16 cellular contexts compared by ENCODE assay signal in genomic region chr2:191913796-191914195, GRCh38.
DNase-seq lines count a peak whose midpoint lies in the region; ATAC-seq and TF ChIP-seq lines count a peak whose summit lies in the region.
"Had no signal": no experiment of that assay in that cellular context is flagged by ENCODE, and none has a peak within 500 bp of the region (broad histone marks: within the 10 kb centered on the region; RNA-seq: fewer than 3 reads in every experiment).

No MANE protein-coding gene starts in this region.

- ATAC-seq in GM18868 (IDR thresholded peaks at IDR 0.05; ENCODE audit: unreplicated experiment) (peak; percentile 44), GM23338 (no peak), right cardiac atrium (no peak), HG03196 (IDR thresholded peaks at IDR 0.05; ENCODE audit: unreplicated experiment) (no peak)

- H3K27me3 ChIP-seq in GM23338 (ENCODE audit: insufficient read depth) (no peaks in the 10 kb centered on the region), OCI-LY3 (ENCODE audit: low read depth, low read length) (peaks cover 13% of the 10 kb centered on the region), right cardiac atrium (ENCODE audit: control insufficient read depth, insufficient read depth) (no peaks in the 10 kb centered on the region)

- H3K4me1 ChIP-seq in GM23338 (ENCODE audit: insufficient read depth) (peaks cover 16% of the 10 kb centered on the region), OCI-LY3 (ENCODE audit: low read length) (peaks cover 10% of the 10 kb centered on the region), right cardiac atrium (ENCODE audit: control insufficient read depth, insufficient read depth, low read length) (peaks cover 3% of the 10 kb centered on the region)
- H3K4me1 ChIP-seq: HAP-1 had no signal

- H3K4me3 ChIP-seq in GM23338 (no peak overlapping the region), OCI-LY3 (ENCODE audit: low read length) (no peak overlapping the region), right cardiac atrium (ENCODE audit: low read length) (no peak overlapping the region)
- H3K4me3 ChIP-seq: GM23248, HAP-1 had no signal

- H3K79me2 ChIP-seq in GM23338 (replicated peaks; ENCODE audit: insufficient read depth) (no peaks in the 10 kb centered on the region), OCI-LY3 (ENCODE audit: low read length) (no peaks in the 10 kb centered on the region)

- no peak overlapping the region for H3K27ac Mint-ChIP-seq in GM23338
- H3K27ac Mint-ChIP-seq: CD4-positive, alpha-beta memory T cell; HFFc6 had no signal

- TF ChIP-seq CTCF in GM23338 (conservative IDR thresholded peaks at IDR 0.05; ENCODE audit: low read depth in 2 of 2), result no peak
- no peak for TF ChIP-seq CTCF in OCI-LY3 (IDR thresholded peaks at IDR 0.05; ENCODE audit: low read depth, low read length)

- peaks cover 2% of the 10 kb centered on the region for H3K27me3 Mint-ChIP-seq in GM23338 (ENCODE audit: insufficient read depth, low read depth, poor library complexity)

- H3K9me3 Mint-ChIP-seq in GM23338, result no peaks in the 10 kb centered on the region
- H3K9me3 Mint-ChIP-seq: CD4-positive, alpha-beta memory T cell; HFFc6 had no signal

- WGBS in right cardiac atrium, result 86% methylated on average over 1 of the region's 1 CpG

- H3K4me2 ChIP-seq in GM23338, result no peak overlapping the region
- peak overlapping the region; percentile 31 for H3K4me2 ChIP-seq in OCI-LY3 (ENCODE audit: low read length)

- no peaks in the 10 kb centered on the region for H3K36me3 ChIP-seq in GM23338 (ENCODE audit: insufficient read depth)
- H3K36me3 ChIP-seq in OCI-LY3 (replicated peaks; ENCODE audit: low read depth, low read length), result no peaks in the 10 kb centered on the region
- H3K36me3 ChIP-seq: HAP-1 had no signal

- no peak overlapping the region for H3K9ac ChIP-seq in OCI-LY3 (ENCODE audit: low read length)
- H3K9ac ChIP-seq: GM23248 had no signal

- peaks cover 30% of the 10 kb centered on the region for H3K4me1 Mint-ChIP-seq in GM23338
- H3K4me1 Mint-ChIP-seq: CD4-positive, alpha-beta memory T cell had no signal

- H3K27ac ChIP-seq in GM23338 (ENCODE audit: low read depth) (no peak overlapping the region), OCI-LY3 (ENCODE audit: low read length) (no peak overlapping the region), right cardiac atrium (ENCODE audit: low read length) (no peak overlapping the region)
- H3K27ac ChIP-seq: GM23248 had no signal

- no peaks in the 10 kb centered on the region for H3K36me3 Mint-ChIP-seq in GM23338 (ENCODE audit: low read depth)
- H3K36me3 Mint-ChIP-seq: CD4-positive, alpha-beta memory T cell had no signal

- no peaks in the 10 kb centered on the region for H3K9me3 ChIP-seq in OCI-LY3 (ENCODE audit: insufficient read depth, low read length)
- no peaks in the 10 kb centered on the region for H3K9me3 ChIP-seq in right cardiac atrium (ENCODE audit: control insufficient read depth, low read length)
- H3K9me3 ChIP-seq: HAP-1 had no signal

- intact Hi-C loops in right cardiac atrium (cut with DNase I), result no loop called here

- DNase-seq in GM23338 (ENCODE audit: low spot score) (no peak), right cardiac atrium (no peak), NCI-H2107 (lab: John Stamatoyannopoulos, UW) (no peak)
- DNase-seq: C1 segment of cervical spinal cord; Calu3; CD4-positive, alpha-beta memory T cell; COR-L47; DMS53; DMS79 treated with DMSO at 0.1 percent for 48 hours; GF-D8; GM23248; HFFc6 had no signal

- H3F3A ChIP-seq in GM23338 (replicated peaks; ENCODE audit: low read depth), result no peaks in the 10 kb centered on the region

- H4K20me1 ChIP-seq in GM23338 (replicated peaks; ENCODE audit: insufficient read depth), result no peaks in the 10 kb centered on the region
- no peaks in the 10 kb centered on the region for H4K20me1 ChIP-seq in OCI-LY3 (ENCODE audit: insufficient read depth, low read length)

- H3K4me3 Mint-ChIP-seq in GM23338, result no peak overlapping the region
- H3K4me3 Mint-ChIP-seq: CD4-positive, alpha-beta memory T cell; HFFc6 had no signal

- peak overlapping the region; percentile 39 for H2AFZ ChIP-seq in GM23338
- no peak overlapping the region for H2AFZ ChIP-seq in OCI-LY3 (ENCODE audit: low read depth, low read length)
- H2AFZ ChIP-seq: GM23248 had no signal

- peaks cover 6% of the 10 kb centered on the region; the same call in 1 of the 2 replicates for H3K9me2 ChIP-seq in GM23338 (ENCODE audit: insufficient read depth)

TF ChIP-seq in GM23338, 12 proteins besides CTCF, POLR2A, EP300 and RAD21 (continues in another document):
- TF ChIP-seq NANOG (IDR thresholded peaks at IDR 0.05; ENCODE audit: borderline replicate concordance) (no peak), ETS1 (IDR thresholded peaks at IDR 0.05) (no peak), POLR2AphosphoS5 (IDR thresholded peaks at IDR 0.05; ENCODE audit: low read depth) (no peak), ZNF462 (CRISPR knock-in tag; IDR thresholded peaks at IDR 0.05) (no peak), EZH2phosphoT487 (IDR thresholded peaks at IDR 0.05; ENCODE audit: unreplicated experiment) (no peak), JUNB (IDR thresholded peaks at IDR 0.05; ENCODE audit: unreplicated experiment) (no peak)
